ENCODE assay signal across 9 cellular contexts in genomic region chr2:237440819-237441281, GRCh38. TPM values are rescaled to one million over a fixed set of nuclear protein-coding genes. Genes with fewer than 3 reads are reported as not detected.
DNase-seq lines count a peak whose midpoint lies in the region; ATAC-seq and TF ChIP-seq lines count a peak whose summit lies in the region.
"Had no signal": no experiment of that assay in that cellular context is flagged by ENCODE, and none has a peak within 500 bp of the region (broad histone marks: within the 10 kb centered on the region; RNA-seq: fewer than 3 reads in every experiment).

No MANE protein-coding gene starts in this region.

- peaks cover 0 to 5% of the 10 kb centered on the region in 2 donors for H3K4me1 ChIP-seq in left lung
- H3K4me1 ChIP-seq in stomach: peaks cover 0 to 11% (median 9%) of the 10 kb centered on the region in 4 donors

- H3K36me3 ChIP-seq in left lung: no peaks in the 10 kb centered on the region
- no peaks in the 10 kb centered on the region for H3K36me3 ChIP-seq in stomach

- TF ChIP-seq POLR2A in stomach (IDR thresholded peaks at IDR 0.05): no peak

- TF ChIP-seq CTCF in left lung (IDR thresholded peaks at IDR 0.05): no peak
- TF ChIP-seq CTCF in stomach (IDR thresholded peaks at IDR 0.05): no peak

- H3K27ac ChIP-seq in left lung (peak overlapping the region; percentile 33 to 81), stomach (peak overlapping the region in 3 of 5 donors; percentile 16 to 29 (median 27))
- H3K27ac ChIP-seq: A549 had no signal

- peak; percentile 76 for DNase-seq in activated CD4-positive, alpha-beta T cell treated with anti-CD3 and anti-CD28 coated beads for 48 hours
- DNase-seq in activated CD4-positive, alpha-beta T cell treated with anti-CD3 and anti-CD28 coated beads, Interleukin-2, amount 50 U/mL, for 4 hours: no peak
- DNase-seq in activated CD4-positive, alpha-beta T cell treated with anti-CD3 and anti-CD28 coated beads, Interleukin-2, amount 50 U/mL, for 48 hours: peak; percentile 66 to 76
- DNase-seq in left lung: no peak
- DNase-seq in stomach: no peak
- DNase-seq in NCI-H774 (lab: John Stamatoyannopoulos, UW): no peak
- no peak for DNase-seq in NCI-H2171 treated with DMSO at 0.1 percent for 48 hours (lab: John Stamatoyannopoulos, UW)
- DNase-seq in NCI-H510A (lab: John Stamatoyannopoulos, UW): no peak

- no peak for TF ChIP-seq EP300 in stomach (IDR thresholded peaks at IDR 0.05)

- WGBS in stomach, 5 donors: 33 to 51% (median 49%) methylated on average over 2 of the region's 2 CpGs

- no peaks in the 10 kb centered on the region for H3K9me3 ChIP-seq in left lung
- no peaks in the 10 kb centered on the region for H3K9me3 ChIP-seq in stomach

- H3K27me3 ChIP-seq in left lung: no peaks in the 10 kb centered on the region
- H3K27me3 ChIP-seq in stomach: peaks cover 0 to 3% (median 0%) of the 10 kb centered on the region in 3 donors

- intact Hi-C loops in left lung (cut with DNase I) (no loop called here), stomach (cut with DNase I; ENCODE audit: low total_unique reads) (no loop called here)

- ATAC-seq in left lung: no peak
- ATAC-seq: A549 had no signal

- no peak overlapping the region for H3K4me3 ChIP-seq in left lung
- H3K4me3 ChIP-seq in stomach: no peak overlapping the region
- H3K4me3 ChIP-seq: A549 had no signal

RNA-seq across cellular contexts. Expression of gene COL6A3, which starts 26.9 kb away (rescaled TPM):
- total RNA-seq in left lung (100 to 1,000 TPM; 598 to 868 TPM), stomach (100 to 1,000 TPM; 105 to 411 (median 138) TPM)
- 10 to 100 TPM in 2 of 3 donors, 1 to 10 TPM in 1; 9.3 to 23.3 (median 12.0) TPM for polyA plus RNA-seq in stomach

RNA-seq across cellular contexts. Expression of gene MLPH, which starts 46.2 kb away (rescaled TPM):
- 100 to 1,000 TPM; 244 to 296 TPM for total RNA-seq in left lung
- total RNA-seq in stomach: 100 to 1,000 TPM; 182 to 657 (median 436) TPM
- polyA plus RNA-seq in stomach: 100 to 1,000 TPM in 1 of 3 donors, 10 to 100 TPM in 2; 61.3 to 308 (median 72.6) TPM

Comparison
In these comparisons a context has a peak if more than half of its experiments do, and no peak if none do; other contexts are left out.
1. DNase-seq: peak in activated CD4-positive, alpha-beta T cell treated with anti-CD3 and anti-CD28 coated beads for 48 hours (single experiment) and activated CD4-positive, alpha-beta T cell treated with anti-CD3 and anti-CD28 coated beads, Interleukin-2, amount 50 U/mL, for 48 hours (2 of 2); none in activated CD4-positive, alpha-beta T cell treated with anti-CD3 and anti-CD28 coated beads, Interleukin-2, amount 50 U/mL, for 4 hours (0 of 2), left lung (0 of 2), stomach (single experiment), NCI-H774 (single experiment), NCI-H2171 treated with DMSO at 0.1 percent for 48 hours (single experiment) and NCI-H510A (single experiment).